8 cellular contexts compared by ENCODE assay signal in the genomic region with DNA sequence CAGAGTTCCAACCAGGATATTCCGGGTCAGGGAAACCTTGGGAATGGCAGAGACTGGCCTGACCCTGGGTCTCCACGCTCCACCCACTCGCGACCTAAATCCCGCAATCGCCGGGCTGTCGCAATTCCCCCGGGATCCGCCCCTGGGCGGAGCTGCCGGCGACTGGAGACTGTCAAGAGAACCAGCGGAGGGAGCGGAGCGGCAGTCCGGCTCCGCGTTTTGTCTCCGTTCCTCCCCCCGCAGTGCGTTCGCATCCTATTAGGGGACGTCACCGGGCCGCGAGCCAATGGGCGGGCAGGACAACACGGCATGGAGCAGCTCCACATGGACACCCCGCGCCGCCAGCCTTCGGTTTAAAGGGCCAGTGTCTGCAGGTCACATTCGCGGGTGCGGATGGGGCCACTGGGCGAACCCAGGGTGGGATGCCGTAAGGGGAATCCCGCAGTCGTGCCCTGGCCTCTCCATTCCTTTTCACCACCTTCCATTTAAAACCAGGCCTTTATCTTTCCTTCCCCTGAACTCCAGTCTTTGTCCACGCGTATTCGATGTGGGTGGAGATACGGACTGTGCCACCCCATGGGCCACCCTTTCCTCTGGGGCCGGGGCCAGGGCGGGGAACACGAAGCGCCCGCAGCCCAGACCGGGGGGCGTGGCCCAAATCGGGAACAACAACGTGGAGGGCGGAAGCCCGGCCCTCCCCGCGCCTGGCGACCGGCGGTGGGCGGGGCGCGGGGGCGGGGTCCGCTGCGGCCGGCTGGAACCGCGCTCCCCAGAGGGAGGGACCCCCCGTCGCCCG. TPM values are rescaled to one million over a fixed set of nuclear protein-coding genes. Genes with fewer than 3 reads are reported as not detected.
A peak's percentile ranks its signal among the peaks of the same experiment; 100 is the strongest.
DNase-seq lines count a peak whose midpoint lies in the region; ATAC-seq, FAIRE-seq and TF ChIP-seq lines count a peak whose summit lies in the region.

No MANE protein-coding gene starts in this region.

- H3K27me3 ChIP-seq in left ventricle myocardium inferior (ENCODE audit: low read depth) (no peaks in the 10 kb centered on the region), upper lobe of right lung (no peaks in the 10 kb centered on the region)

- H3K4me1 ChIP-seq in left ventricle myocardium inferior: peaks cover 85% of the 10 kb centered on the region
- peaks cover 57% of the 10 kb centered on the region for H3K4me1 ChIP-seq in upper lobe of right lung

- peak; percentile 50 for ATAC-seq in HG02870 (IDR thresholded peaks at IDR 0.05; ENCODE audit: unreplicated experiment)
- ATAC-seq in T-helper 17 cell: peak; percentile 66
- ATAC-seq in upper lobe of right lung: peak; percentile 67

- TF ChIP-seq POLR2A in GM12891 (IDR thresholded peaks at IDR 0.05; ENCODE audit: low read depth, low read length): no peak

- DNase-seq in GM12891 (ENCODE audit: insufficient read length, low spot score): peak; percentile 91
- peak; percentile 99 for DNase-seq in NCI-H1694 (lab: John Stamatoyannopoulos, UW)
- DNase-seq in T-helper 17 cell: peak; percentile 98 to 99 (median 98)
- DNase-seq in left ventricle myocardium inferior: peak; percentile 100
- peak; percentile 100 for DNase-seq in posterior vena cava (ENCODE audit: low spot score)
- peak; percentile 100 for DNase-seq in upper lobe of right lung

- H3K27me3 Mint-ChIP-seq in T-helper 17 cell: no peaks in the 10 kb centered on the region

- H3K27ac ChIP-seq in angular gyrus (ENCODE audit: low read depth, low read length) (peak overlapping the region; percentile 97), left ventricle myocardium inferior (replicated peaks) (peak overlapping the region; percentile 99), upper lobe of right lung (peak overlapping the region; percentile 95)

- no peaks in the 10 kb centered on the region for H3K9me3 ChIP-seq in T-helper 17 cell (ENCODE audit: control insufficient read depth, low read length, poor library complexity, severe bottlenecking)
- H3K9me3 ChIP-seq in left ventricle myocardium inferior (replicated peaks): no peaks in the 10 kb centered on the region
- no peaks in the 10 kb centered on the region for H3K9me3 ChIP-seq in upper lobe of right lung

- TF ChIP-seq CTCF in left ventricle myocardium inferior (IDR thresholded peaks at IDR 0.05; ENCODE audit: borderline replicate concordance): no peak
- TF ChIP-seq CTCF in upper lobe of right lung (IDR thresholded peaks at IDR 0.05): no peak

- H3K36me3 Mint-ChIP-seq in T-helper 17 cell (ENCODE audit: low read depth): peaks cover 2% of the 10 kb centered on the region

- peak overlapping the region; percentile 99 for H3K4me3 Mint-ChIP-seq in T-helper 17 cell

- H3K4me3 ChIP-seq in left ventricle myocardium inferior: peak overlapping the region; percentile 87
- H3K4me3 ChIP-seq in upper lobe of right lung: peak overlapping the region; percentile 72

- peaks cover 41% of the 10 kb centered on the region for H3K4me1 Mint-ChIP-seq in T-helper 17 cell

- intact Hi-C loops in left ventricle myocardium inferior (cut with micrococcal nuclease) (no loop called here), posterior vena cava (cut with DNase I) (no loop called here), upper lobe of right lung (cut with DNase I) (no loop called here)

- H3K36me3 ChIP-seq in left ventricle myocardium inferior (no peaks in the 10 kb centered on the region), upper lobe of right lung (no peaks in the 10 kb centered on the region)

- H3K27ac Mint-ChIP-seq in T-helper 17 cell: peak overlapping the region; percentile 97

- FAIRE-seq in GM12891 (lab: Jason Lieb, UNC): peak; percentile 100

TF ChIP-seq in GM12891, 5 proteins besides CTCF, POLR2A, EP300 and RAD21:
- peak; percentile 94 for TF ChIP-seq POU2F2 (IDR thresholded peaks at IDR 0.05; ENCODE audit: low read depth, low read length)
- TF ChIP-seq POLR2AphosphoS5 (IDR thresholded peaks at IDR 0.05; ENCODE audit: low read depth, low read length): no peak; the same call in 1 of the 2 replicates

RNA-seq across cellular contexts. Expression of a gene that starts 0.8 kb away (rescaled TPM):
- 7.7 TPM for polyA plus RNA-seq in GM12891 (2012; ENCODE audit: low read depth, missing spikeins)
- total RNA-seq in T-helper 17 cell (100 to 1,000 TPM in 1 of 2 donors, 10 to 100 TPM in 1; 92.9 to 110 TPM), left ventricle myocardium inferior (9.9 TPM), posterior vena cava (10 to 100 TPM; 26.0 to 27.2 TPM), upper lobe of right lung (32.7 TPM)

Comparison
In these comparisons a context has a peak if more than half of its experiments do, and no peak if none do; other contexts are left out.
1. Peak in every context shown above with its lines: DNase-seq, ATAC-seq, H3K4me3 ChIP-seq and H3K27ac ChIP-seq.